Comparison of ENCODE assay signal across 8 cellular contexts in the genomic region with DNA sequence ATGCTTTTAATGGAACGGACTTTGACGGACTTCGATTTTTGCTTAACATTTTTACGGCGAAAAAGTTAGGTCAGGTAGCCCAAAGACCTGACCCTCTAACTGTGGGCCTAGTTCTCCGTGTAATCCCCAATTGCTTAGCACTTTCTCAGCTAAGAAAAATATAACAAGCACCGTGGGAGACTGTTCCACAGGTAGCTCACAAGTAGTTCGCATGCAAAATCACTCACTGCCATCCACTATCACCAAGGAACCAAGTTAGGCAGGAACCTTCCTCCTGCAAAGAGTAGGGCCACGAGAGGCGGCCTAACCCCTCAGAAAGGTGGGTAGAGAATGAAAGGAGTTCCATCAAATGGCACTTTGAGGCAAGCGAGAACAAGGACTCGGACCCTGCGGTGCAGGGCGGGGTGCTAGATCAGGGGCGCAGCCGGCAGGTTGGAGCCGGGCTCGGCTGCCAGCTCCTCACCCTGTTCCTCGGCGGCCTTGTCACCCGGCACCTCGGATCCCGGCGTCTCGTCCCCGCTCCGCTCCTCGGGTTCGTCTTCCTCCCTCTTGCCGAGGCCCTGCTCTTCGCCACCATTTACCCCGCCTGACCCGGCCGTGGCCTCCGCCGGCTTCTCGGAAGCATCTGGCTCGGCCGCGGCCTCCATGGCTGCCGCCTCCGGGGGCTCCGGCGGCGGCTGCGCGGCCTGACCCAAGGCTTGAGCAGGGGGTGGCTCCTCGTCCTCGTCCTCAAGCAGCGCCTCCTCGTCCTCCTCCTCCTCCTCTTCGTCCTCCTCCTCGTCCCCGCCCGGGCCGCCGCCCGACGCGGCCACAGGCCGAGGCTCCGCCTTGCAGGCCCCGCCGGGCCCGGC. TPM values are rescaled to one million over a fixed set of nuclear protein-coding genes. Genes with fewer than 3 reads are reported as not detected.
DNase-seq lines count a peak whose midpoint lies in the region; ATAC-seq and TF ChIP-seq lines count a peak whose summit lies in the region.

No MANE protein-coding gene starts in this region.

- H3K27ac Mint-ChIP-seq in CD14-positive monocyte = peak overlapping the region; percentile 94 to 98 (median 98)
- peak overlapping the region; percentile 80 to 100 (median 89) for H3K27ac Mint-ChIP-seq in nephron

- ATAC-seq in GM18909 (IDR thresholded peaks at IDR 0.05; ENCODE audit: poor library complexity, unreplicated experiment) = no peak

- H4K20me1 ChIP-seq in GM23248 (ENCODE audit: insufficient read depth) = peaks cover 13% of the 10 kb centered on the region; the same call in 1 of the 2 replicates

- peak overlapping the region; percentile 65; the same call in 1 of the 2 replicates for H2AFZ ChIP-seq in GM23248

- DNase-seq in CD14-positive monocyte (ENCODE audit: low spot score) (no peak), GM23248 (no peak), SJSA1 (ENCODE audit: low read depth in 1 of 2, low spot score in 2 of 2) (no peak), epithelial cell of proximal tubule (ENCODE audit: low read depth) (no peak), RKO (ENCODE audit: low spot score) (no peak), NOMO-1 treated with DMSO at 0.1 percent for 48 hours (lab: John Stamatoyannopoulos, UW; ENCODE audit: unreplicated experiment) (no peak)

- peaks cover 0 to 3% (median 0%) of the 10 kb centered on the region in 7 donors for H3K9me3 Mint-ChIP-seq in CD14-positive monocyte
- no peaks in the 10 kb centered on the region for H3K9me3 Mint-ChIP-seq in nephron

- 1 to 2% methylated on average over 36 to 65 of the region's 65 CpGs for WGBS in GM23248 (ENCODE audit: low coverage in 1 of 2, low lambda C conversion rate in 2 of 2, missing lambda C conversion rate in 2 of 2), 2 experiments

- peaks cover 83% of the 10 kb centered on the region for H3K79me2 ChIP-seq in GM23248 (ENCODE audit: insufficient read depth)

- H3F3A ChIP-seq in GM23248 (ENCODE audit: insufficient read depth) = peaks cover 45% of the 10 kb centered on the region

- TF ChIP-seq CTCF in CD14-positive monocyte (IDR thresholded peaks at IDR 0.05) (no peak), epithelial cell of proximal tubule (conservative IDR thresholded peaks at IDR 0.05; ENCODE audit: low read depth, low read length) (no peak), nephron (IDR thresholded peaks at IDR 0.05; ENCODE audit: unreplicated experiment in 3 of 3) (no peak)

- H3K4me1 ChIP-seq in GM23248 (ENCODE audit: insufficient read depth) (peaks cover 21% of the 10 kb centered on the region), SJSA1 (replicated peaks) (peaks cover 19% of the 10 kb centered on the region)

- H3K9me3 ChIP-seq in GM23248 (ENCODE audit: low read depth) (no peaks in the 10 kb centered on the region), SJSA1 (replicated peaks) (no peaks in the 10 kb centered on the region)

- H3K27me3 Mint-ChIP-seq in CD14-positive monocyte (ENCODE audit: low read depth in 3 of 3) = no peaks in the 10 kb centered on the region
- no peaks in the 10 kb centered on the region for H3K27me3 Mint-ChIP-seq in nephron (ENCODE audit: low read depth)

- in situ Hi-C loops in GM23248 (cut with MboI) = no loop called here

- peak overlapping the region; percentile 95 for H3K27ac ChIP-seq in GM23248
- H3K27ac ChIP-seq in SJSA1 = peak overlapping the region; percentile 80

- H3K36me3 ChIP-seq in GM23248 (ENCODE audit: low read depth) (peaks cover 26% of the 10 kb centered on the region), SJSA1 (peaks cover 73% of the 10 kb centered on the region)

- H3K4me3 Mint-ChIP-seq in CD14-positive monocyte = peak overlapping the region; percentile 91 to 98
- peak overlapping the region; percentile 87 to 98 (median 91) for H3K4me3 Mint-ChIP-seq in nephron

- intact Hi-C loops in CD14-positive monocyte (cut with micrococcal nuclease) = loop anchor here (1.0 to 5.0 kb wide), 3 partner anchors 16 to 46 kb away; partner anchors contain the start of gene TAF6L (in 2 of the 2)

- H3K4me1 Mint-ChIP-seq in CD14-positive monocyte (peaks cover 45% of the 10 kb centered on the region), nephron (peaks cover 44% of the 10 kb centered on the region)

- peak overlapping the region; percentile 93 for H3K4me2 ChIP-seq in GM23248 (ENCODE audit: unreplicated experiment)

- H3K9ac ChIP-seq in GM23248 = peak overlapping the region; percentile 92

- H3K27me3 ChIP-seq in GM23248 (replicated peaks; ENCODE audit: insufficient read depth) = no peaks in the 10 kb centered on the region
- no peaks in the 10 kb centered on the region for H3K27me3 ChIP-seq in SJSA1 (replicated peaks)

- peak overlapping the region; percentile 88 for H3K4me3 ChIP-seq in GM23248
- H3K4me3 ChIP-seq in SJSA1 = peak overlapping the region; percentile 90
- peak overlapping the region; percentile 90 for H3K4me3 ChIP-seq in epithelial cell of proximal tubule (ENCODE audit: low read depth, low read length)

- H3K36me3 Mint-ChIP-seq in CD14-positive monocyte (peaks cover 35 to 41% of the 10 kb centered on the region in 2 donors), nephron (ENCODE audit: low read depth) (peaks cover 38% of the 10 kb centered on the region)

- H3K9me2 ChIP-seq in GM23248 (ENCODE audit: insufficient read depth) = no peaks in the 10 kb centered on the region

RNA-seq across cellular contexts. Expression of gene HNRNPUL2, which starts 0.9 kb away (rescaled TPM):
- under 1 TPM; 0.33 to 0.88 TPM for polyA plus RNA-seq in CD14-positive monocyte
- 2.9 and 5.0 TPM in 2 replicates for total RNA-seq in GM23248 (2014; rRNA removed; shearing (Covaris generic))
- polyA plus RNA-seq in GM23248 (2016; fragmentation: Nextera tagmentation; extraction: Ambion mirVana) = 2.1 and 3.1 TPM in 2 replicates
- 9.8 and 18.6 TPM in 2 replicates for total RNA-seq in SJSA1 (2014; rRNA removed; shearing (Covaris generic))
- 8.0 and 8.5 TPM in 2 replicates for total RNA-seq in epithelial cell of proximal tubule

RNA-seq across cellular contexts. Expression of gene TTC9C, which starts 1.9 kb away (rescaled TPM):
- polyA plus RNA-seq in CD14-positive monocyte = 10 to 100 TPM; 17.9 to 21.6 TPM
- total RNA-seq in GM23248 (2014; rRNA removed; shearing (Covaris generic)) = 28.9 and 54.6 TPM in 2 replicates
- 40.1 and 46.6 TPM in 2 replicates for polyA plus RNA-seq in GM23248 (2016; fragmentation: Nextera tagmentation; extraction: Ambion mirVana)
- 47.6 and 51.3 TPM in 2 replicates for total RNA-seq in SJSA1 (2014; rRNA removed; shearing (Covaris generic))
- 35.7 and 39.1 TPM in 2 replicates for total RNA-seq in epithelial cell of proximal tubule

RNA-seq across cellular contexts. Expression of gene GNG3, which starts 18.9 kb away (rescaled TPM):
- polyA plus RNA-seq in CD14-positive monocyte (under 1 TPM in 1 of 2 donors, not detected in 1; 0.23 TPM), GM23248 (2016; fragmentation: Nextera tagmentation; extraction: Ambion mirVana) (0.29 TPM in 1 of 2 replicates, not detected in the other)
- total RNA-seq in GM23248 (2014; rRNA removed; shearing (Covaris generic)) = not detected in 2 replicates
- total RNA-seq in SJSA1 (2014; rRNA removed; shearing (Covaris generic)) = not detected in 2 replicates
- not detected in 2 replicates for total RNA-seq in epithelial cell of proximal tubule

RNA-seq across cellular contexts. Expression of gene BSCL2, which starts 19.2 kb away (rescaled TPM):
- polyA plus RNA-seq in CD14-positive monocyte (10 to 100 TPM; 63.3 to 65.7 TPM), GM23248 (2016; fragmentation: Nextera tagmentation; extraction: Ambion mirVana) (74.5 and 79.0 TPM in 2 replicates)
- 51.0 and 63.5 TPM in 2 replicates for total RNA-seq in GM23248 (2014; rRNA removed; shearing (Covaris generic))
- total RNA-seq in SJSA1 (2014; rRNA removed; shearing (Covaris generic)) = 51.4 and 138 TPM in 2 replicates
- total RNA-seq in epithelial cell of proximal tubule = 42.1 and 96.6 TPM in 2 replicates

RNA-seq across cellular contexts. Expression of gene ZBTB3, which starts 27.6 kb away (rescaled TPM):
- 1 to 10 TPM; 1.7 to 2.0 TPM for polyA plus RNA-seq in CD14-positive monocyte
- 6.6 and 8.0 TPM in 2 replicates for total RNA-seq in GM23248 (2014; rRNA removed; shearing (Covaris generic))
- 4.9 and 5.5 TPM in 2 replicates for polyA plus RNA-seq in GM23248 (2016; fragmentation: Nextera tagmentation; extraction: Ambion mirVana)
- 8.3 and 10.8 TPM in 2 replicates for total RNA-seq in SJSA1 (2014; rRNA removed; shearing (Covaris generic))
- total RNA-seq in epithelial cell of proximal tubule = 10.6 and 16.8 TPM in 2 replicates
